Comparison of ENCODE assay signal across 8 cellular contexts in genomic region chr17:76492250-76492988, GRCh38. TPM values are rescaled to one million over a fixed set of nuclear protein-coding genes. Genes with fewer than 3 reads are reported as not detected.
A peak's percentile ranks its signal among the peaks of the same experiment; 100 is the strongest.
DNase-seq lines count a peak whose midpoint lies in the region; ATAC-seq and TF ChIP-seq lines count a peak whose summit lies in the region.

No MANE protein-coding gene starts in this region.

- H3K9ac ChIP-seq in mesenchymal stem cell (ENCODE audit: low read length): peak overlapping the region; percentile 73

- no peak overlapping the region for H2BK5ac ChIP-seq in mesenchymal stem cell (ENCODE audit: low read depth, low read length, poor library complexity, severe bottlenecking)

- H3K4me2 ChIP-seq in mesenchymal stem cell (ENCODE audit: low read length, poor library complexity, severe bottlenecking): peak overlapping the region; percentile 20

- peak overlapping the region; percentile 91 to 95 for H3K18ac ChIP-seq in mesenchymal stem cell (ENCODE audit: low read depth in 1 of 2, low read length in 2 of 2)

- peak overlapping the region; percentile 80 for H2BK120ac ChIP-seq in mesenchymal stem cell (ENCODE audit: low read depth, low read length)

- intact Hi-C loops in ovary (cut with DNase I): no loop called here
- intact Hi-C loops in posterior vena cava (cut with DNase I): no loop called here

- no peaks in the 10 kb centered on the region for H3K9me3 ChIP-seq in mesenchymal stem cell (ENCODE audit: control insufficient read depth, low read length)
- H3K9me3 ChIP-seq in ovary: no peaks in the 10 kb centered on the region

- H3K14ac ChIP-seq in mesenchymal stem cell (ENCODE audit: low read length in 2 of 2): peak overlapping the region in 1 of 2 experiments; percentile 27

- H3K27me3 ChIP-seq in mesenchymal stem cell (ENCODE audit: control insufficient read depth in 1 of 2, insufficient read depth in 1 of 2, low read length in 2 of 2): peaks cover 0 to 19% of the 10 kb centered on the region in 2 experiments
- H3K27me3 ChIP-seq in ovary: no peaks in the 10 kb centered on the region

- peak overlapping the region; percentile 92 for H2BK15ac ChIP-seq in mesenchymal stem cell (ENCODE audit: low read depth, poor library complexity, severe bottlenecking)

- peak overlapping the region; percentile 42 for H2AFZ ChIP-seq in mesenchymal stem cell (ENCODE audit: low read depth, low read length)

- no peaks in the 10 kb centered on the region for H3K9me3 Mint-ChIP-seq in activated naive CD8-positive, alpha-beta T cell treated with anti-CD3 and anti-CD28 coated beads for 36 hours

- no peak for TF ChIP-seq CTCF in ovary (IDR thresholded peaks at IDR 0.05)

- DNase-seq in stimulated activated CD4-positive, alpha-beta T cell treated with anti-CD3 and anti-CD28 coated beads, Interleukin-15, amount 100 ng/mL, for 24 hours: peak; percentile 20
- DNase-seq in stimulated activated CD4-positive, alpha-beta T cell treated with anti-CD3 and anti-CD28 coated beads, Interleukin-4, amount 100 ng/mL, for 1 hour: no peak
- peak; percentile 38 for DNase-seq in activated naive CD8-positive, alpha-beta T cell treated with anti-CD3 and anti-CD28 coated beads for 36 hours
- DNase-seq in mesenchymal stem cell (no peak), ovary (no peak), G401 (ENCODE audit: low spot score) (no peak), posterior vena cava (ENCODE audit: low spot score) (no peak)

- H3K36me3 ChIP-seq in mesenchymal stem cell (ENCODE audit: control insufficient read depth in 1 of 2, insufficient read depth in 2 of 2, low read depth in 1 of 2, low read length in 2 of 2): peaks cover 0 to 48% of the 10 kb centered on the region in 2 experiments
- H3K36me3 ChIP-seq in ovary: no peaks in the 10 kb centered on the region

- H2AK5ac ChIP-seq in mesenchymal stem cell (ENCODE audit: low read length, severe bottlenecking): peak overlapping the region; percentile 93

- TF ChIP-seq POLR2A in ovary (IDR thresholded peaks at IDR 0.05): no peak

- peaks cover 37% of the 10 kb centered on the region for H3K79me1 ChIP-seq in mesenchymal stem cell (replicated peaks; ENCODE audit: low read length, poor library complexity, severe bottlenecking)

- H3K4me1 Mint-ChIP-seq in activated naive CD8-positive, alpha-beta T cell treated with anti-CD3 and anti-CD28 coated beads for 36 hours: peaks cover 28% of the 10 kb centered on the region

- TF ChIP-seq EP300 in ovary (IDR thresholded peaks at IDR 0.05): no peak

- H3K4me3 Mint-ChIP-seq in activated naive CD8-positive, alpha-beta T cell treated with anti-CD3 and anti-CD28 coated beads for 36 hours: peak overlapping the region; percentile 76

- peak overlapping the region in 1 of 2 experiments; percentile 19 for H3K4me3 ChIP-seq in mesenchymal stem cell (ENCODE audit: insufficient read depth in 1 of 2, low read depth in 1 of 2, low read length in 2 of 2)
- no peak overlapping the region for H3K4me3 ChIP-seq in ovary

- H3K23ac ChIP-seq in mesenchymal stem cell (ENCODE audit: low read length in 2 of 2): no peak overlapping the region

- H3K4me1 ChIP-seq in mesenchymal stem cell (ENCODE audit: control insufficient read depth, insufficient read depth, low read depth, low read length) (peaks cover 69% of the 10 kb centered on the region), ovary (ENCODE audit: insufficient read depth) (peaks cover 10% of the 10 kb centered on the region)

- peak overlapping the region; percentile 88 for H3K27ac Mint-ChIP-seq in activated naive CD8-positive, alpha-beta T cell treated with anti-CD3 and anti-CD28 coated beads for 36 hours

- peaks cover 2% of the 10 kb centered on the region for H3K36me3 Mint-ChIP-seq in activated naive CD8-positive, alpha-beta T cell treated with anti-CD3 and anti-CD28 coated beads for 36 hours

- peak overlapping the region; percentile 99 for H4K91ac ChIP-seq in mesenchymal stem cell (ENCODE audit: low read length)

- peak overlapping the region; percentile 82 to 86 for H2BK12ac ChIP-seq in mesenchymal stem cell (ENCODE audit: low read length in 2 of 2)

- peak overlapping the region; percentile 68 to 96 for H3K4ac ChIP-seq in mesenchymal stem cell (ENCODE audit: low read depth in 1 of 2, low read length in 2 of 2)

- 80% methylated on average over 8 of the region's 10 CpGs for WGBS in mesenchymal stem cell
- 82 to 88% (median 83%) methylated on average over 9 to 10 of the region's 10 CpGs for whole genome bisulfite sequencing in ovary, 3 donors

- in situ Hi-C loops in G401 (cut with HindIII; ENCODE audit: low sequenced_read_pairs): no loop called here

- peak; percentile 36 for ATAC-seq in HG03460 (IDR thresholded peaks at IDR 0.05; ENCODE audit: unreplicated experiment)

- H3K27me3 Mint-ChIP-seq in activated naive CD8-positive, alpha-beta T cell treated with anti-CD3 and anti-CD28 coated beads for 36 hours: no peaks in the 10 kb centered on the region

- H3K27ac ChIP-seq in mesenchymal stem cell (ENCODE audit: low read length, poor library complexity, severe bottlenecking) (peak overlapping the region; percentile 95), ovary (peak overlapping the region in 1 of 2 donors; percentile 39)

- H4K8ac ChIP-seq in mesenchymal stem cell (ENCODE audit: low read length): peak overlapping the region; percentile 90

RNA-seq across cellular contexts. Expression of gene RHBDF2, which starts 8.8 kb away (rescaled TPM):
- total RNA-seq in activated naive CD8-positive, alpha-beta T cell treated with anti-CD3 and anti-CD28 coated beads for 36 hours: 10 to 100 TPM; 20.7 to 22.2 TPM
- polyA plus RNA-seq in mesenchymal stem cell (2013, experiment 1 of 2): 19.9 TPM
- polyA plus RNA-seq in mesenchymal stem cell (2013, experiment 2 of 2): 18.4 TPM
- total RNA-seq in ovary (10 to 100 TPM; 11.7 to 39.9 (median 26.1) TPM), posterior vena cava (10 to 100 TPM; 26.7 to 31.4 TPM)
- polyA plus RNA-seq in ovary: 1 to 10 TPM; 3.3 to 8.8 TPM
- total RNA-seq in G401 (2014; rRNA removed; shearing (Covaris generic)): 4.1 and 13.1 TPM in 2 replicates

RNA-seq across cellular contexts. Expression of gene AANAT, which starts 25.0 kb away (rescaled TPM):
- total RNA-seq in activated naive CD8-positive, alpha-beta T cell treated with anti-CD3 and anti-CD28 coated beads for 36 hours: under 1 TPM in 1 of 2 experiments, not detected in 1; 0.36 TPM
- 0.03 TPM for polyA plus RNA-seq in mesenchymal stem cell (2013, experiment 1 of 2)
- 0.01 TPM for polyA plus RNA-seq in mesenchymal stem cell (2013, experiment 2 of 2)
- total RNA-seq in ovary: not detected
- not detected for polyA plus RNA-seq in ovary
- total RNA-seq in G401 (2014; rRNA removed; shearing (Covaris generic)): not detected in 2 replicates
- total RNA-seq in posterior vena cava: not detected

RNA-seq across cellular contexts. Expression of gene UBE2O, which starts 39.5 kb away (rescaled TPM):
- 10 to 100 TPM; 37.7 to 38.4 TPM for total RNA-seq in activated naive CD8-positive, alpha-beta T cell treated with anti-CD3 and anti-CD28 coated beads for 36 hours
- polyA plus RNA-seq in mesenchymal stem cell (2013, experiment 1 of 2): 7.8 TPM
- 6.8 TPM for polyA plus RNA-seq in mesenchymal stem cell (2013, experiment 2 of 2)
- total RNA-seq in ovary (10 to 100 TPM; 11.3 to 37.2 (median 29.0) TPM), posterior vena cava (10 to 100 TPM; 17.2 to 17.9 TPM)
- 10 to 100 TPM in 1 of 2 donors, 1 to 10 TPM in 1; 8.3 to 15.4 TPM for polyA plus RNA-seq in ovary
- total RNA-seq in G401 (2014; rRNA removed; shearing (Covaris generic)): 30.5 and 34.9 TPM in 2 replicates

RNA-seq across cellular contexts. Expression of gene CYGB, which starts 45.1 kb away (rescaled TPM):
- under 1 TPM; 0.33 to 0.62 TPM for total RNA-seq in activated naive CD8-positive, alpha-beta T cell treated with anti-CD3 and anti-CD28 coated beads for 36 hours
- polyA plus RNA-seq in mesenchymal stem cell (2013, experiment 1 of 2): 313 TPM
- polyA plus RNA-seq in mesenchymal stem cell (2013, experiment 2 of 2): 315 TPM
- total RNA-seq in ovary (10 to 100 TPM in 2 of 7 donors, 1 to 10 TPM in 5; 3.9 to 35.7 (median 8.0) TPM), posterior vena cava (10 to 100 TPM; 16.3 to 24.5 TPM)
- 10 to 100 TPM; 14.6 to 18.2 TPM for polyA plus RNA-seq in ovary
- total RNA-seq in G401 (2014; rRNA removed; shearing (Covaris generic)): 3.1 and 3.3 TPM in 2 replicates

RNA-seq across cellular contexts. Expression of gene PRCD, which starts 47.4 kb away (rescaled TPM):
- total RNA-seq in activated naive CD8-positive, alpha-beta T cell treated with anti-CD3 and anti-CD28 coated beads for 36 hours: under 1 TPM; 0.36 to 0.66 TPM
- polyA plus RNA-seq in mesenchymal stem cell (2013, experiment 1 of 2): 13.5 TPM
- 14.0 TPM for polyA plus RNA-seq in mesenchymal stem cell (2013, experiment 2 of 2)
- total RNA-seq in ovary (10 to 100 TPM in 1 of 7 donors, 1 to 10 TPM in 6; 2.3 to 12.2 (median 2.8) TPM), posterior vena cava (1 to 10 TPM; 1.6 to 4.7 TPM)
- 1 to 10 TPM; 1.5 to 7.0 TPM for polyA plus RNA-seq in ovary
- total RNA-seq in G401 (2014; rRNA removed; shearing (Covaris generic)): 9.4 and 12.2 TPM in 2 replicates

Comparison
In these comparisons a context has a peak if more than half of its experiments do, and no peak if none do; other contexts are left out.
1. DNase-seq: peak in stimulated activated CD4-positive, alpha-beta T cell treated with anti-CD3 and anti-CD28 coated beads, Interleukin-15, amount 100 ng/mL, for 24 hours (single experiment) and activated naive CD8-positive, alpha-beta T cell treated with anti-CD3 and anti-CD28 coated beads for 36 hours (single experiment); none in stimulated activated CD4-positive, alpha-beta T cell treated with anti-CD3 and anti-CD28 coated beads, Interleukin-4, amount 100 ng/mL, for 1 hour (single experiment), mesenchymal stem cell (single experiment), ovary (0 of 5), G401 (single experiment) and posterior vena cava (single experiment).